25 cellular contexts compared by ENCODE assay signal in genomic region chr1:103248417-103249102, GRCh38.
"Had no signal": no experiment of that assay in that cellular context is flagged by ENCODE, and none has a peak within 500 bp of the region (broad histone marks: within the 10 kb centered on the region; RNA-seq: fewer than 3 reads in every experiment).

No MANE protein-coding gene starts in this region.

- H3K27me3 ChIP-seq: dorsolateral prefrontal cortex, gastrocnemius medialis, neural progenitor cell, ovary, spleen, testis, tibial artery had no signal

- DNase-seq: dorsolateral prefrontal cortex; effector CD4-positive, alpha-beta T cell; foreskin fibroblast; gastrocnemius medialis; head of caudate nucleus; midbrain; naive thymus-derived CD4-positive, alpha-beta T cell; ovary; posterior cingulate gyrus; psoas muscle; right cardiac atrium; spleen; stimulated activated CD4-positive, alpha-beta T cell treated with anti-CD3 and anti-CD28 coated beads, Interleukin-4, amount 100 ng/mL, for 4 hours; stimulated activated naive CD8-positive, alpha-beta T cell treated with anti-CD3 and anti-CD28 coated beads, Interleukin-15, Interleukin-2, amounts not matched to agents 100 U/mL and 50 U/mL, for 24 hours; substantia nigra; testis; tibial artery had no signal

- H3K27ac ChIP-seq: dorsolateral prefrontal cortex, gastrocnemius medialis, neural progenitor cell, ovary, psoas muscle, skin epidermis, spleen, testis, tibial artery had no signal

- H3K4me3 Mint-ChIP-seq: memory B cell; naive thymus-derived CD4-positive, alpha-beta T cell; nephron; neural progenitor cell; stimulated activated memory B cell treated with anti-CD40 and anti-IgM and Interleukin-4, amounts not matched to agents 10 μg/mL and 1 μg/mL and 100 μg/mL, for 72 hours had no signal

- FAIRE-seq: keratinocyte had no signal

- H3K9ac ChIP-seq: neural progenitor cell had no signal

- H3K4me1 ChIP-seq: gastrocnemius medialis, psoas muscle, spleen, testis, tibial artery had no signal

- H3K9me3 ChIP-seq: gastrocnemius medialis, ovary, psoas muscle, spleen, testis, tibial artery had no signal

- H3K36me3 Mint-ChIP-seq: memory B cell; naive thymus-derived CD4-positive, alpha-beta T cell; neural progenitor cell; stimulated activated memory B cell treated with anti-CD40 and anti-IgM and Interleukin-4, amounts not matched to agents 10 μg/mL and 1 μg/mL and 100 μg/mL, for 72 hours; type B pancreatic cell had no signal

- H2AFZ ChIP-seq: neural progenitor cell had no signal

- H3K27ac Mint-ChIP-seq: memory B cell; naive thymus-derived CD4-positive, alpha-beta T cell; nephron; neural progenitor cell; stimulated activated memory B cell treated with anti-CD40 and anti-IgM and Interleukin-4, amounts not matched to agents 10 μg/mL and 1 μg/mL and 100 μg/mL, for 72 hours; type B pancreatic cell had no signal

- H3K36me3 ChIP-seq: gastrocnemius medialis, neural progenitor cell, ovary, spleen, tibial artery had no signal

- H3K4me2 ChIP-seq: neural progenitor cell had no signal

- H3K4me1 Mint-ChIP-seq: naive thymus-derived CD4-positive, alpha-beta T cell; nephron; stimulated activated memory B cell treated with anti-CD40 and anti-IgM and Interleukin-4, amounts not matched to agents 10 μg/mL and 1 μg/mL and 100 μg/mL, for 72 hours had no signal

- ATAC-seq: gastrocnemius medialis; naive thymus-derived CD4-positive, alpha-beta T cell; psoas muscle; right cardiac atrium; stimulated activated memory B cell treated with anti-CD40 and anti-IgM and Interleukin-4, amounts not matched to agents 10 μg/mL and 1 μg/mL and 100 μg/mL, for 72 hours; stimulated activated naive CD8-positive, alpha-beta T cell treated with anti-CD3 and anti-CD28 coated beads, Interleukin-15, Interleukin-2, amounts not matched to agents 100 U/mL and 50 U/mL, for 24 hours had no signal

- H3K27me3 Mint-ChIP-seq: memory B cell; naive thymus-derived CD4-positive, alpha-beta T cell; stimulated activated memory B cell treated with anti-CD40 and anti-IgM and Interleukin-4, amounts not matched to agents 10 μg/mL and 1 μg/mL and 100 μg/mL, for 72 hours; type B pancreatic cell had no signal

- H3K9me3 Mint-ChIP-seq: memory B cell; nephron; stimulated activated memory B cell treated with anti-CD40 and anti-IgM and Interleukin-4, amounts not matched to agents 10 μg/mL and 1 μg/mL and 100 μg/mL, for 72 hours; type B pancreatic cell had no signal

- H3K4me3 ChIP-seq: dorsolateral prefrontal cortex, gastrocnemius medialis, lung, neural progenitor cell, ovary, psoas muscle, skin epidermis, spleen, testis, tibial artery had no signal
